In the genomic region with DNA sequence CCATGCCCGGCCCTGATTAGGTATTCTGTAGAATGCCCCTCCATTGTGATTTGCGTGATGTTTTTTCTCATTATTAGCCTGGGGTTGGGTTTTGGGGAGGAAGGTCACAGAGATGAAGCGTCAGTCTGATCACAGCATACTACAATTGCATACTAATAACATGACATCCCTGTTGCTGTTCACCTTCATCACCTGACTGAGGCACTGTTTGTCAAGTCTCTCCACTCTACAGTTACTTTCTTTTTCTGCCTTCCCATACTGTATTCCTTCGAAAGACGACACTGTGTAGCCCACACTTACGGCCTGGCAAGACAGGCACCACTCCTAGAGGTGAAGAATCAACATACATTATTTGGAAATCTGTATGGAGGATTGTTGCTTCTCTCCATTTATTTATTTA, we compare ENCODE assay signal across 24 cellular contexts. TPM values are rescaled to one million over a fixed set of nuclear protein-coding genes. Genes with fewer than 3 reads are reported as not detected.
"Had no signal": no experiment of that assay in that cellular context is flagged by ENCODE, and none has a peak within 500 bp of the region (broad histone marks: within the 10 kb centered on the region; RNA-seq: fewer than 3 reads in every experiment).

No MANE protein-coding gene starts in this region.

- H3K27me3 ChIP-seq: adrenal gland had no signal

- H3K36me3 ChIP-seq: adrenal gland had no signal

- ATAC-seq: PC-3 had no signal

- H3K4me3 ChIP-seq: adrenal gland had no signal

- H3K4me3 Mint-ChIP-seq: activated B cell treated with CpG ODN at 0.5 μM for 24 hours; activated CD4-positive, alpha-beta T cell treated with anti-CD3 and anti-CD28 coated beads, Interleukin-2, amount 10 ng/mL, durations not matched to agents 24 days and 14 days; activated naive CD8-positive, alpha-beta T cell treated with anti-CD3 and anti-CD28 coated beads, Interleukin-2, amount 10 ng/mL, durations not matched to agents 7 days and 5 days; T-helper 1 cell treated with Interleukin-12 subunit alpha and Interleukin-12 subunit beta and Interleukin-4 antibody, amounts not matched to agents 30 μg/mL and 1 μg/mL, for 36 hours had no signal

- H3K27ac Mint-ChIP-seq: activated B cell treated with CpG ODN at 0.5 μM for 24 hours; activated CD4-positive, alpha-beta T cell treated with anti-CD3 and anti-CD28 coated beads, Interleukin-2, amount 10 ng/mL, durations not matched to agents 24 days and 14 days; activated naive CD8-positive, alpha-beta T cell treated with anti-CD3 and anti-CD28 coated beads, Interleukin-2, amount 10 ng/mL, durations not matched to agents 7 days and 5 days; activated T-helper 2 cell treated with anti-CD3 and anti-CD28 coated beads, Interferon-gamma antibody, Interleukin-2, Interleukin-4, amounts not matched to agents 10 μg/mL and 5 μg/mL and 100 μg/mL, durations not matched to agents 14 hours and 24 hours and 36 hours; T-helper 1 cell treated with Interleukin-12 subunit alpha and Interleukin-12 subunit beta and Interleukin-4 antibody, amounts not matched to agents 30 μg/mL and 1 μg/mL, for 36 hours had no signal

- DNase-seq: activated B cell treated with CpG ODN at 0.5 μM for 24 hours; activated CD4-positive, alpha-beta T cell treated with anti-CD3 and anti-CD28 coated beads for 1 hour; activated CD4-positive, alpha-beta T cell treated with anti-CD3 and anti-CD28 coated beads, Interleukin-2, amount 10 ng/mL, durations not matched to agents 24 days and 14 days; activated CD4-positive, alpha-beta T cell treated with anti-CD3 and anti-CD28 coated beads, Interleukin-2, amount 50 U/mL, for 48 hours; activated gamma-delta T cell treated with Interleukin-2 at 50 U/mL for 16 hours; activated naive CD4-positive, alpha-beta T cell treated with anti-CD3 and anti-CD28 coated beads, Interleukin-2, amount 50 U/mL, for 16 hours; activated naive CD8-positive, alpha-beta T cell treated with anti-CD3 and anti-CD28 coated beads, Interleukin-2, amount 10 ng/mL, durations not matched to agents 7 days and 5 days; activated T-cell treated with anti-CD3 and anti-CD28 coated beads for 4 hours; activated T-cell treated with anti-CD3 and anti-CD28 coated beads, Interleukin-2, amount 50 U/mL, for 48 hours; adrenal gland; anterior cingulate cortex; Kasumi-1; KBM-7; NCI-H1048; NCI-H1930; NCI-H2171; NCI-H226; NCI-H526; NCI-H82; NK-92 treated with Interleukin-12 subunit alpha and Interleukin-12 subunit beta, amount 100 ng/mL, for 24 hours; PC-3; SHP77 treated with DMSO at 0.1 percent for 48 hours had no signal

- H3K27me3 Mint-ChIP-seq: activated B cell treated with CpG ODN at 0.5 μM for 24 hours; activated CD4-positive, alpha-beta T cell treated with anti-CD3 and anti-CD28 coated beads, Interleukin-2, amount 10 ng/mL, durations not matched to agents 24 days and 14 days; activated naive CD8-positive, alpha-beta T cell treated with anti-CD3 and anti-CD28 coated beads, Interleukin-2, amount 10 ng/mL, durations not matched to agents 7 days and 5 days had no signal

- H3K27ac ChIP-seq: adrenal gland had no signal

RNA-seq across cellular contexts. Expression of a gene that starts 5.5 kb away (rescaled TPM):
- total RNA-seq: PC-3 had no signal

RNA-seq across cellular contexts. Expression of a gene that starts 42.1 kb away (rescaled TPM):
- total RNA-seq: PC-3 had no signal
